In the genomic region with DNA sequence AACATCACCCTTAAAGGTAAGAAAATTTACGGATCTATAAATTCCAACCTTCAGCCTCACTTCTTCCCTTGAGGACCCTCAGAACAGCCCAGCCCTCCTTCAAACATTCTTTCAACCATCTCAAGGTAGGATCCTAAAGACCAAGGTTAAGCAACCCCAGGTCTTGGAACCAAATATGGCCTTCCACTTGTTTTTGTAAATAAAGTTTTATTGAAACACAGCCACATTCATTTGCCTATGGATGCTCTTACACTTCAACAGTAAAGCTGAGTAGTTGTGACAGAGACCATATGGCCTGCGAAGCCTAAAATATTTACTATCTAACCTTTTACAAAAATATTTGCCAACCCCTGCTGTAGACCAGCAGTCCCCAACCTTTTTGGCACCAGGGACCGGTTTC, we compare ENCODE assay signal across 31 cellular contexts.
DNase-seq lines count a peak whose midpoint lies in the region; ATAC-seq, FAIRE-seq and TF ChIP-seq lines count a peak whose summit lies in the region.
"Had no signal": no experiment of that assay in that cellular context is flagged by ENCODE, and none has a peak within 500 bp of the region (broad histone marks: within the 10 kb centered on the region; RNA-seq: fewer than 3 reads in every experiment).

No MANE protein-coding gene starts in this region.

- H3K79me1 ChIP-seq in H1 (ENCODE audit: low read depth, low read length): no peaks in the 10 kb centered on the region

- no peaks in the 10 kb centered on the region for H3K23me2 ChIP-seq in H1 (ENCODE audit: low read depth, low read length)

- TF ChIP-seq CTCF in K562 (IDR thresholded peaks at IDR 0.05 in 2 of 3, conservative IDR thresholded peaks at IDR 0.05 in 1 of 3; ENCODE audit: insufficient read depth in 2 of 3, low read depth in 1 of 3, low read length in 3 of 3) (no peak), H1 (IDR thresholded peaks at IDR 0.05; ENCODE audit: control extremely low read depth in 1 of 3, insufficient read depth in 1 of 3, low read depth in 1 of 3, low read length in 3 of 3) (no peak)

- H4K5ac ChIP-seq in H1 (ENCODE audit: insufficient read length, low read depth, low read length): no peak overlapping the region

- TF ChIP-seq EP300 in K562 (IDR thresholded peaks at IDR 0.05; ENCODE audit: low read length) (no peak), H1 (IDR thresholded peaks at IDR 0.05; ENCODE audit: borderline replicate concordance in 1 of 2, low read depth in 2 of 2, low read length in 2 of 2) (no peak)

- H3K27ac ChIP-seq in K562 (ENCODE audit: extremely low read depth, low read depth, low read length): no peak overlapping the region
- H3K27ac ChIP-seq in H1 (ENCODE audit: low read depth, low read length): no peak overlapping the region
- H3K27ac ChIP-seq: 22Rv1; A549; BLaER1; BLaER1 treated with 17β-estradiol and CSF1 and Interleukin-3, amounts not matched to agents 10 nM and 100 nM; C4-2B had no signal

- H3K23ac ChIP-seq in H1 (ENCODE audit: insufficient read length): no peak overlapping the region

- H3K36me3 ChIP-seq in K562 (ENCODE audit: control insufficient read depth, insufficient read depth, low read length) (no peaks in the 10 kb centered on the region), H1 (ENCODE audit: control insufficient read depth in 2 of 4, insufficient read depth in 4 of 4, low read length in 3 of 4) (no peaks in the 10 kb centered on the region)
- H3K36me3 ChIP-seq: BE2C; BLaER1; BLaER1 treated with 17β-estradiol and CSF1 and Interleukin-3, amounts not matched to agents 10 nM and 100 nM had no signal

- H3K27me3 ChIP-seq in K562 (ENCODE audit: control insufficient read depth in 2 of 2, insufficient read depth in 2 of 2, low read length in 2 of 2): peaks cover 2 to 22% of the 10 kb centered on the region in 2 experiments; a peak in 2 of 5 replicates
- H3K27me3 ChIP-seq in H1 (replicated peaks in 1 of 4; ENCODE audit: control insufficient read depth in 3 of 4, extremely low read depth in 1 of 4, insufficient read depth in 3 of 4, low read length in 3 of 4): no peaks in the 10 kb centered on the region
- H3K27me3 ChIP-seq: BE2C; BLaER1; BLaER1 treated with 17β-estradiol and CSF1 and Interleukin-3, amounts not matched to agents 10 nM and 100 nM had no signal

- H3K4me2 ChIP-seq in K562 (ENCODE audit: insufficient read depth, low read length) (no peak overlapping the region), H1 (ENCODE audit: insufficient read depth in 1 of 2, low read depth in 2 of 2, low read length in 2 of 2) (no peak overlapping the region)
- H3K4me2 ChIP-seq: A549; BLaER1; BLaER1 treated with 17β-estradiol and CSF1 and Interleukin-3, amounts not matched to agents 10 nM and 100 nM had no signal

- no peak overlapping the region for H2BK20ac ChIP-seq in H1 (ENCODE audit: low read length)

- TF ChIP-seq POLR2A in K562 (conservative IDR thresholded peaks at IDR 0.05) (no peak), H1 (IDR thresholded peaks at IDR 0.05; ENCODE audit: control extremely low read depth in 1 of 2, low read depth in 2 of 2, low read length in 2 of 2) (no peak)

- H3K79me2 ChIP-seq in K562 (ENCODE audit: control insufficient read depth, insufficient read depth, low read length) (no peaks in the 10 kb centered on the region), H1 (ENCODE audit: control insufficient read depth in 1 of 2, insufficient read depth in 2 of 2, low read length in 2 of 2) (no peaks in the 10 kb centered on the region)

- H2AK5ac ChIP-seq in H1 (ENCODE audit: low read depth, low read length): no peak overlapping the region

- POLR2A ChIA-PET in K562 (lab: Yijun Ruan, JAX): no interaction called here
- POLR2A ChIA-PET in H1 (lab: Charles Lee; ENCODE audit: partially characterized antibody): no interaction called here

- no peaks in the 10 kb centered on the region for H3K9me1 ChIP-seq in K562 (ENCODE audit: control insufficient read depth, insufficient read depth, low read length)

- H3K4me3 ChIP-seq in K562 (no peak overlapping the region), H1 (ENCODE audit: extremely low read depth in 1 of 4, insufficient read depth in 2 of 4, low read depth in 3 of 4, low read length in 4 of 4) (no peak overlapping the region)
- H3K4me3 ChIP-seq: A549; BLaER1; BLaER1 treated with 17β-estradiol and CSF1 and Interleukin-3, amounts not matched to agents 10 nM and 100 nM had no signal

- intact Hi-C loops in K562 (cut with micrococcal nuclease): no loop called here

- no peak for DNase-seq in K562 (ENCODE audit: extremely low read depth in 1 of 4, low spot score in 3 of 4)
- DNase-seq in H1 (ENCODE audit: low read depth in 1 of 2, low spot score in 2 of 2): no peak
- DNase-seq in T-helper 2 cell: no peak
- DNase-seq: 8988T; ACHN; AML-193; BE2C; C1 segment of cervical spinal cord; Caco-2; Calu3; CD4-positive, alpha-beta memory T cell; CD4-positive, alpha-beta T cell; CD4-positive, CD25-positive, alpha-beta regulatory T cell; CD8-positive, alpha-beta memory T cell; CD8-positive, alpha-beta T cell; COR-L47; DMS 273 treated with DMSO at 0.1 percent for 48 hours; DMS153; DMS53; DMS79; DMS79 treated with DMSO at 0.1 percent for 48 hours; DND-41; EL had no signal

- H2BK12ac ChIP-seq in H1 (ENCODE audit: low read depth, low read length): no peak overlapping the region

- H3K4ac ChIP-seq in H1 (replicated peaks; ENCODE audit: insufficient read length, low read depth, low read length): peak overlapping the region; percentile 35

- no peaks in the 10 kb centered on the region for H4K20me1 ChIP-seq in K562 (replicated peaks; ENCODE audit: control insufficient read depth, insufficient read depth, low read length)
- no peaks in the 10 kb centered on the region for H4K20me1 ChIP-seq in H1 (replicated peaks in 1 of 2; ENCODE audit: control insufficient read depth in 1 of 2, insufficient read depth in 2 of 2, low read length in 2 of 2)
- H4K20me1 ChIP-seq: BLaER1; BLaER1 treated with 17β-estradiol and CSF1 and Interleukin-3, amounts not matched to agents 10 nM and 100 nM had no signal

- H3K14ac ChIP-seq in H1 (ENCODE audit: insufficient read length): no peak overlapping the region

- no peaks in the 10 kb centered on the region for H3K4me1 ChIP-seq in K562 (replicated peaks in 1 of 2; ENCODE audit: control insufficient read depth in 2 of 2, insufficient read depth in 2 of 2, low read length in 2 of 2)
- H3K4me1 ChIP-seq in H1 (replicated peaks in 1 of 4; ENCODE audit: control insufficient read depth in 3 of 4, insufficient read depth in 4 of 4, low read length in 3 of 4): no peaks in the 10 kb centered on the region
- H3K4me1 ChIP-seq: A549; BLaER1; BLaER1 treated with 17β-estradiol and CSF1 and Interleukin-3, amounts not matched to agents 10 nM and 100 nM; Caco-2 had no signal

- H4K91ac ChIP-seq in H1 (replicated peaks; ENCODE audit: insufficient read length, low read length): no peak overlapping the region

- in situ Hi-C loops in K562 (cut with MboI): no loop called here

- H4K8ac ChIP-seq in H1 (ENCODE audit: extremely low read depth, insufficient read depth, low read length): no peak overlapping the region

- BruUV-seq in K562 (replicated peaks; lab: Mats Ljungman, UMichigan): no TSS peak

- no peak overlapping the region for H3K9ac ChIP-seq in K562 (ENCODE audit: insufficient read depth in 1 of 2, low read depth in 2 of 2, low read length in 2 of 2)
- no peak overlapping the region for H3K9ac ChIP-seq in H1 (replicated peaks in 1 of 4; ENCODE audit: extremely low read depth in 1 of 4, low read depth in 3 of 4, low read length in 3 of 4)
- H3K9ac ChIP-seq: BLaER1; BLaER1 treated with 17β-estradiol and CSF1 and Interleukin-3, amounts not matched to agents 10 nM and 100 nM had no signal

- CTCF ChIA-PET in K562 (lab: Yijun Ruan, JAX; ENCODE audit: low intra/inter-chr PET ratio): no interaction called here
- CTCF ChIA-PET in H1 (lab: Charles Lee; ENCODE audit: partially characterized antibody): interaction anchor here (0.6 kb wide), 1 partner anchor 377 kb away, joined by 3 read pairs; no protein-coding TSS in a partner anchor

- H2AFZ ChIP-seq in K562 (ENCODE audit: low read depth, low read length) (no peak overlapping the region), H1 (ENCODE audit: low read length) (no peak overlapping the region)

- no peak overlapping the region for H3K18ac ChIP-seq in H1 (ENCODE audit: extremely low read depth, low read length)

- no peak for FAIRE-seq in K562 (lab: Jason Lieb, UNC)
- no peak for FAIRE-seq in H1 (lab: Jason Lieb, UNC)
- FAIRE-seq: A204.1, A549, D721Med had no signal

- 0% methylated on average over 3 of the region's 3 CpGs for WGBS in K562 (ENCODE audit: insufficient coverage, low coverage, missing lambda C conversion rate)
- WGBS in H1 (ENCODE audit: extremely low coverage in 1 of 2, insufficient coverage in 1 of 2, insufficient read length in 1 of 2, insufficient replicate concordance in 2 of 2, low coverage in 1 of 2, low lambda C conversion rate in 2 of 2, missing lambda C conversion rate in 1 of 2), 2 experiments: 100% methylated on average over 3 of the region's 3 CpGs; no CpG with 5 or more reads in 1 of the 2 experiments

- no peak overlapping the region for H2BK15ac ChIP-seq in H1 (ENCODE audit: low read length)

- TF ChIP-seq RAD21 in K562 (CRISPR knock-in tag; conservative IDR thresholded peaks at IDR 0.05 in 1 of 2, IDR thresholded peaks at IDR 0.05 in 1 of 2) (no peak), H1 (IDR thresholded peaks at IDR 0.05 in 1 of 2, conservative IDR thresholded peaks at IDR 0.05 in 1 of 2; ENCODE audit: low read depth in 2 of 2, low read length in 2 of 2) (no peak)

- ATAC-seq in K562: no peak
- ATAC-seq in GM18511 (IDR thresholded peaks at IDR 0.05; ENCODE audit: unreplicated experiment): no peak
- ATAC-seq: A549; CD8-positive, alpha-beta T cell had no signal

- H2BK5ac ChIP-seq in H1 (ENCODE audit: low read depth, low read length): no peak overlapping the region

- H3K56ac ChIP-seq in H1 (replicated peaks; ENCODE audit: insufficient read length, low read depth, low read length): no peak overlapping the region

- H2BK120ac ChIP-seq in H1 (replicated peaks; ENCODE audit: low read depth, low read length): no peak overlapping the region

- H3K9me3 ChIP-seq in K562 (replicated peaks; ENCODE audit: control insufficient read depth, insufficient read depth, low read depth, low read length) (no peaks in the 10 kb centered on the region), H1 (ENCODE audit: insufficient read depth in 2 of 2, low read depth in 1 of 2, low read length in 1 of 2) (no peaks in the 10 kb centered on the region)
- H3K9me3 ChIP-seq: A549; BE2C; BLaER1; BLaER1 treated with 17β-estradiol and CSF1 and Interleukin-3, amounts not matched to agents 10 nM and 100 nM; Caco-2 had no signal

TF ChIP-seq in K562, 482 proteins besides CTCF, POLR2A, EP300 and RAD21 (continues in another document):
- TF ChIP-seq ZNF561 (CRISPR knock-in tag; conservative IDR thresholded peaks at IDR 0.05): no peak

TF ChIP-seq in H1, 55 proteins besides CTCF, POLR2A, EP300 and RAD21:
- TF ChIP-seq JUN (IDR thresholded peaks at IDR 0.05; ENCODE audit: low read depth, low read length) (no peak), POLR2AphosphoS5 (IDR thresholded peaks at IDR 0.05; ENCODE audit: low read depth, low read length) (no peak), EGR1 (IDR thresholded peaks at IDR 0.05; ENCODE audit: borderline replicate concordance, low read depth, low read length) (no peak), BCL11A (IDR thresholded peaks at IDR 0.05; ENCODE audit: low read depth in 2 of 2, low read length in 2 of 2) (no peak), CHD2 (IDR thresholded peaks at IDR 0.05; ENCODE audit: low read length) (no peak)
